17 cellular contexts compared by ENCODE assay signal in the genomic region with DNA sequence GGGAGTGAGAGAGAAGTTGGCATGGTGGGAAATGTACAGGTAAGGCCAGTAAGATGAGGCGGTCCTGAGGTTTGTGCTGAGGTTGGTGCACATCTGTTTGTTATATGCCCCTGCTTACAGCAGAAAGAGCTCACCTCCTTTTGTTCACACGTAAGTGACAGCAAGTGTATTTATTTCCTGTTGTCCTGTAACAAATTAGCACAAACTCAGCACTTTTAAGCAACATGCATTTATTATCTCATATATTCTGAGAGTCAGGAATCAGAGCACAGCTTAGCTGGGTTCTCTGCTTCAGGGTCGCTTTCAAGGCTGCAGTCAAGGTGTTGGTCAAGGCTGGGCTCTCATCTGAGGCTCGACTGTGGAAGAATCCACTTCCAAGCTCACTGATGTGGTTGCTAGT. TPM values are rescaled to one million over a fixed set of nuclear protein-coding genes. Genes with fewer than 3 reads are reported as not detected.
DNase-seq lines count a peak whose midpoint lies in the region; ATAC-seq and TF ChIP-seq lines count a peak whose summit lies in the region.
"Had no signal": no experiment of that assay in that cellular context is flagged by ENCODE, and none has a peak within 500 bp of the region (broad histone marks: within the 10 kb centered on the region; RNA-seq: fewer than 3 reads in every experiment).

No MANE protein-coding gene starts in this region.

- no peak overlapping the region for H3K4me3 ChIP-seq in neuronal stem cell (ENCODE audit: low read length in 2 of 2)
- H3K4me3 ChIP-seq: GM23338 had no signal

- no peak overlapping the region for H2AFZ ChIP-seq in neuronal stem cell (ENCODE audit: low read length)

- H3K27ac ChIP-seq in neuronal stem cell (replicated peaks; ENCODE audit: low read length) = no peak overlapping the region

- intact Hi-C loops in natural killer cell (cut with micrococcal nuclease) = loop anchor here (10.0 kb wide), 1 partner anchor 1147 kb away; no protein-coding TSS in a partner anchor

- no peak overlapping the region for H3K14ac ChIP-seq in neuronal stem cell (ENCODE audit: low read length)

- H3K27me3 Mint-ChIP-seq in natural killer cell treated with Interleukin-12 subunit alpha and Interleukin-12 subunit beta and Interleukin-15 and Interleukin-18, amount 100 ng/mL, for 72 hours = peaks cover 0 to 23% of the 10 kb centered on the region in 2 donors
- H3K27me3 Mint-ChIP-seq in natural killer cell (ENCODE audit: low read depth in 2 of 2) (peaks cover 32 to 33% of the 10 kb centered on the region in 2 donors), IgD-negative memory B cell (no peaks in the 10 kb centered on the region)
- H3K27me3 Mint-ChIP-seq in central memory CD8-positive, alpha-beta T cell = no peaks in the 10 kb centered on the region

- no peaks in the 10 kb centered on the region for H3K9me3 Mint-ChIP-seq in natural killer cell treated with Interleukin-12 subunit alpha and Interleukin-12 subunit beta and Interleukin-15 and Interleukin-18, amount 100 ng/mL, for 72 hours
- H3K9me3 Mint-ChIP-seq in natural killer cell (no peaks in the 10 kb centered on the region), IgD-negative memory B cell (no peaks in the 10 kb centered on the region)
- no peaks in the 10 kb centered on the region for H3K9me3 Mint-ChIP-seq in central memory CD8-positive, alpha-beta T cell

- no peak for TF ChIP-seq CTCF in natural killer cell (IDR thresholded peaks at IDR 0.05)

- H2BK12ac ChIP-seq in neuronal stem cell (ENCODE audit: low read length) = no peak overlapping the region

- H2BK15ac ChIP-seq in neuronal stem cell (ENCODE audit: low read length) = no peak overlapping the region

- H3K27ac Mint-ChIP-seq in natural killer cell treated with Interleukin-12 subunit alpha and Interleukin-12 subunit beta and Interleukin-15 and Interleukin-18, amount 100 ng/mL, for 72 hours = peak overlapping the region; percentile 77 to 87
- H3K27ac Mint-ChIP-seq in natural killer cell (peak overlapping the region in 1 of 2 donors; percentile 68), IgD-negative memory B cell (peak overlapping the region; percentile 57 to 77 (median 63))
- peak overlapping the region; percentile 96 for H3K27ac Mint-ChIP-seq in central memory CD8-positive, alpha-beta T cell (ENCODE audit: low read depth)

- no peaks in the 10 kb centered on the region for H3K9me3 ChIP-seq in neuronal stem cell (replicated peaks in 1 of 2; ENCODE audit: control insufficient read depth in 2 of 2, insufficient read depth in 1 of 2, low read depth in 1 of 2, low read length in 2 of 2)
- H3K9me3 ChIP-seq: Caco-2 had no signal

- peaks cover 0 to 7% (median 0%) of the 10 kb centered on the region in 3 experiments for H3K27me3 ChIP-seq in neuronal stem cell (ENCODE audit: control insufficient read depth in 3 of 3, insufficient read depth in 3 of 3, low read depth in 1 of 3, low read length in 3 of 3)

- H3K18ac ChIP-seq in neuronal stem cell (ENCODE audit: low read length) = no peak overlapping the region

- no peaks in the 10 kb centered on the region for H3K36me3 ChIP-seq in neuronal stem cell (replicated peaks in 1 of 2; ENCODE audit: control insufficient read depth in 2 of 2, insufficient read depth in 2 of 2, low read length in 2 of 2)

- no peaks in the 10 kb centered on the region for H3K36me3 Mint-ChIP-seq in natural killer cell treated with Interleukin-12 subunit alpha and Interleukin-12 subunit beta and Interleukin-15 and Interleukin-18, amount 100 ng/mL, for 72 hours
- no peaks in the 10 kb centered on the region for H3K36me3 Mint-ChIP-seq in natural killer cell
- H3K36me3 Mint-ChIP-seq in IgD-negative memory B cell = peaks cover 3% of the 10 kb centered on the region
- H3K36me3 Mint-ChIP-seq in central memory CD8-positive, alpha-beta T cell (ENCODE audit: insufficient read depth) = peaks cover 12% of the 10 kb centered on the region

- H4K91ac ChIP-seq in neuronal stem cell (ENCODE audit: low read depth, low read length, poor library complexity) = no peak overlapping the region

- H2BK5ac ChIP-seq in neuronal stem cell (ENCODE audit: low read length) = no peak overlapping the region

- no peak overlapping the region for H3K4me2 ChIP-seq in neuronal stem cell (ENCODE audit: insufficient read depth, low read length, poor library complexity, severe bottlenecking)

- DNase-seq in natural killer cell treated with Interleukin-12 subunit alpha and Interleukin-12 subunit beta and Interleukin-15 and Interleukin-18, amount 100 ng/mL, for 72 hours (ENCODE audit: low spot score) = no peak
- DNase-seq in natural killer cell (no peak), neuronal stem cell (ENCODE audit: low spot score) (no peak), NCI-H2029 (lab: John Stamatoyannopoulos, UW) (no peak), NCI-H446 (lab: John Stamatoyannopoulos, UW) (no peak), H4 (ENCODE audit: low spot score) (no peak)
- DNase-seq in central memory CD8-positive, alpha-beta T cell (ENCODE audit: low spot score in 2 of 2) = no peak
- DNase-seq: C1 segment of cervical spinal cord, Caco-2, KG1, NCI-H1417, NCI-H187, NCI-H345, Right ventricle myocardium superior, SW 1271 had no signal

- no CpG with 5 or more reads among the region's 4 CpGs for WGBS in neuronal stem cell (ENCODE audit: extremely low coverage in 2 of 2, insufficient read length in 2 of 2, insufficient replicate concordance in 1 of 2), 2 donors

- H3K4me1 Mint-ChIP-seq in natural killer cell treated with Interleukin-12 subunit alpha and Interleukin-12 subunit beta and Interleukin-15 and Interleukin-18, amount 100 ng/mL, for 72 hours (ENCODE audit: low read depth in 2 of 2) = peaks cover 58 to 68% of the 10 kb centered on the region in 2 donors
- H3K4me1 Mint-ChIP-seq in natural killer cell (peaks cover 58 to 59% of the 10 kb centered on the region in 2 donors), IgD-negative memory B cell (peaks cover 48 to 63% (median 60%) of the 10 kb centered on the region in 3 donors)
- H3K4me1 Mint-ChIP-seq in central memory CD8-positive, alpha-beta T cell = peaks cover 82% of the 10 kb centered on the region

- H3K4me3 Mint-ChIP-seq in natural killer cell treated with Interleukin-12 subunit alpha and Interleukin-12 subunit beta and Interleukin-15 and Interleukin-18, amount 100 ng/mL, for 72 hours = peak overlapping the region; percentile 20
- no peak overlapping the region for H3K4me3 Mint-ChIP-seq in natural killer cell
- H3K4me3 Mint-ChIP-seq in IgD-negative memory B cell = no peak overlapping the region
- peak overlapping the region; percentile 40 for H3K4me3 Mint-ChIP-seq in central memory CD8-positive, alpha-beta T cell
- H3K4me3 Mint-ChIP-seq: GM23338 had no signal

- no peaks in the 10 kb centered on the region for H3K79me1 ChIP-seq in neuronal stem cell (ENCODE audit: low read depth, low read length)

- H2AK5ac ChIP-seq in neuronal stem cell (ENCODE audit: low read depth, low read length) = no peak overlapping the region

- no peak overlapping the region for H2BK120ac ChIP-seq in neuronal stem cell (ENCODE audit: low read depth, low read length)

- no peak overlapping the region for H3K4ac ChIP-seq in neuronal stem cell (ENCODE audit: low read length)

- H3K9ac ChIP-seq in neuronal stem cell (ENCODE audit: low read depth, low read length, poor library complexity) = no peak overlapping the region

- ATAC-seq in natural killer cell treated with Interleukin-12 subunit alpha and Interleukin-12 subunit beta and Interleukin-15 and Interleukin-18, amount 100 ng/mL, for 72 hours = no peak
- ATAC-seq in natural killer cell = no peak
- no peak for ATAC-seq in central memory CD8-positive, alpha-beta T cell (replicated peaks; ENCODE audit: extremely low read depth, poor library complexity, severe bottlenecking)

- H4K8ac ChIP-seq in neuronal stem cell (ENCODE audit: low read depth, low read length) = no peak overlapping the region

- H3K4me1 ChIP-seq in neuronal stem cell (ENCODE audit: control insufficient read depth in 2 of 2, insufficient read depth in 1 of 2, low read depth in 1 of 2, low read length in 2 of 2) = no peaks in the 10 kb centered on the region

- no peak overlapping the region for H3K23ac ChIP-seq in neuronal stem cell (ENCODE audit: low read depth, low read length, poor library complexity)

RNA-seq across cellular contexts. Expression of a gene that starts 45.8 kb away (rescaled TPM):
- total RNA-seq in natural killer cell treated with Interleukin-12 subunit alpha and Interleukin-12 subunit beta and Interleukin-15 and Interleukin-18, amount 100 ng/mL, for 72 hours = 10 to 100 TPM; 75.1 to 86.2 TPM
- 100 to 1,000 TPM in 1 of 3 donors, 10 to 100 TPM in 2; 80.6 to 109 (median 90.9) TPM for total RNA-seq in natural killer cell
- 33.4 TPM for polyA plus RNA-seq in IgD-negative memory B cell
- polyA plus RNA-seq in neuronal stem cell (2013, experiment 1 of 2) = 0.24 TPM
- polyA plus RNA-seq in neuronal stem cell (2013, experiment 2 of 2) = 0.22 TPM
- 0.76 and 1.1 TPM in 2 replicates for total RNA-seq in H4 (2014; rRNA removed; shearing (Covaris generic))

Comparison
In these comparisons a context has a peak if more than half of its experiments do, and no peak if none do; other contexts are left out.
1. H3K4me3 Mint-ChIP-seq: peak in natural killer cell treated with Interleukin-12 subunit alpha and Interleukin-12 subunit beta and Interleukin-15 and Interleukin-18, amount 100 ng/mL, for 72 hours (single experiment) and central memory CD8-positive, alpha-beta T cell (single experiment); none in natural killer cell (single experiment) and IgD-negative memory B cell (0 of 4).
2. RNA of a gene that starts 45.8 kb away (total RNA-seq): 80.6 to 109 TPM in natural killer cell and 75.1 to 86.2 TPM in natural killer cell treated with Interleukin-12 subunit alpha and Interleukin-12 subunit beta and Interleukin-15 and Interleukin-18, amount 100 ng/mL, for 72 hours; 0.76 to 1.1 TPM in H4; every median in the first group is over 10 times any median in the second.